Comparison of ENCODE assay signal across 1 cellular context in the genomic region with DNA sequence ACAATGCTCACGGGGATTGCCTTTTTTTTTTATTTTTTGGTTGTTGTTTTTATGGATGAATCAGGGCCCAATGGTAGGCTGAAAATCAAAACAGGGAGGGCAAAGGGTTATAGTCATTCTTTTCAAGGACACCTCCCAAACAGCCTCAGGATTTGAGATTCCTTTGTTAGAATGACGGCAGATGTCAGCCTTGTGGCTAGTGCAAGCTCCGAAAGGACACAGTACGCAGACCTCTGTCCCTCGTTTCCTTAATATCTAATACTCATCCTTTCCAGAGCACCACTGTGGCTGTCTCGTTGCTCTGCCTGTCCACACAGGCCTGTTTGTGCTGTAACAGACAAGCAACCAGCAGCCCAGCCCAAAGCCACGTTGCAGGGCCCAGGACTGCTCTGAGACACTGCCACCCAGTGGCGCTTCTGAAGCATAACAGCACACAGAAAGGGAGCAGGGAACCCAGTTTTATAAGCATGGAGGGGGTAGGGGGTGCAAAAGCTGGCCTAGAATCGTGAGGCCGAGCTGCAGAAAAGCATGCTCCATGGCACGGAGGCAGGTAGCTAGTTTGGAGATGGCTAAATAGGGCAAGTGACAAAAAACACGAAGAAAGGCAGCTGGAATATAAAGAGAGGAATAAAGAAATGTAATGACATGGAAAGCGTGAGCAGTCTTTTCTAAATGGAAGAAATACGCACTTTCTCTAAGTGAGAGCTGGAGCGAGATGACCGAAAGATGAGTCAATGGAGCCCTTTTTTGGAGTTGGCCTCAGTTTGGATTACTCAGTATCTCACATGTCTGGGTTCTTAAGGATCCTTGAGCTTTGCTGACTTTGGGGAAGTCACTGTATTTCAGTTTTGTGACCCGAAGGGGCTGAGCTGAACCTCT.
TF ChIP-seq lines count a peak whose summit lies in the region.

No MANE protein-coding gene starts in this region.

TF ChIP-seq in GM12878, 131 proteins besides CTCF, POLR2A, EP300 and RAD21 (continued from another document):
- TF ChIP-seq ZNF592 (IDR thresholded peaks at IDR 0.05) (no peak), HDAC2 (IDR thresholded peaks at IDR 0.05) (no peak)
